Comparison of ENCODE assay signal across 9 cellular contexts in genomic region chr19:6682607-6683128, GRCh38. TPM values are rescaled to one million over a fixed set of nuclear protein-coding genes. Genes with fewer than 3 reads are reported as not detected.
"Had no signal": no experiment of that assay in that cellular context is flagged by ENCODE, and none has a peak within 500 bp of the region (broad histone marks: within the 10 kb centered on the region; RNA-seq: fewer than 3 reads in every experiment).

No MANE protein-coding gene starts in this region.

- H3K27ac ChIP-seq: GM23248 had no signal

- H3K27ac Mint-ChIP-seq: HFFc6 had no signal

- H3K4me3 Mint-ChIP-seq: HFFc6 had no signal

- H2AFZ ChIP-seq: GM23248 had no signal

- H3K4me1 ChIP-seq: HAP-1 had no signal

- H3K9ac ChIP-seq: GM23248 had no signal

- H3K4me3 ChIP-seq: GM23248, HAP-1 had no signal

- ATAC-seq: HCT116 had no signal

- DNase-seq: GM23248, GOT3, H7, HFFc6, KG1 had no signal

- H3K9me3 Mint-ChIP-seq: IgD-negative memory B cell had no signal

- H3K36me3 ChIP-seq: HAP-1 had no signal

- H3K36me3 Mint-ChIP-seq: IgD-negative memory B cell had no signal

- H3K9me3 ChIP-seq: HAP-1 had no signal

RNA-seq across cellular contexts. Expression of gene TNFSF14, which starts 12.7 kb away (rescaled TPM):
- total RNA-seq: GM23248, HFFc6, HT-29 had no signal
